In the genomic region with DNA sequence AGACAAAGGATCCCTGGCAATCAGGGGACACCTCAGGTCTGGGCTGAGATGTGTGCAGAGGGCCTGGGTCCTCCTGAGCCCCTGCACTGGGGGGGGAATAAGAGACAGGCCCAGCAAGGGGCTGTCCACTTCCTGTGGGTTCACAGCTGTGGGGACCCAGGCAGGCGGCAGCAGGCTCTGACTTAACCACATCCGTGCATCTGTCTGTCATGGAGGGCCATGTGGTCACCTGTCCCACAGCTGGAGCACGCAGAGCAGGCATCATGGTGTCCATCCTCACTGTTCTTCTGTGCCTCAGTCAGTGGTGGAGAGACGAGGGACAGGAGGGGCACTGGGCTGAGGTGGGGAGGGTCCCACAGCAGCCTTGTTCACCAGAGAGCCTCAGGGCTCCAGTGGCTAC, we compare ENCODE assay signal across 22 cellular contexts. TPM values are rescaled to one million over a fixed set of nuclear protein-coding genes. Genes with fewer than 3 reads are reported as not detected.
DNase-seq lines count a peak whose midpoint lies in the region; ATAC-seq and TF ChIP-seq lines count a peak whose summit lies in the region.
"Had no signal": no experiment of that assay in that cellular context is flagged by ENCODE, and none has a peak within 500 bp of the region (broad histone marks: within the 10 kb centered on the region; RNA-seq: fewer than 3 reads in every experiment).

No MANE protein-coding gene starts in this region.

- TF ChIP-seq CTCF in GM10266 (IDR thresholded peaks at IDR 0.05; ENCODE audit: control insufficient read depth, insufficient read depth, low read depth, missing control alignments) (no peak), lung (IDR thresholded peaks at IDR 0.05; ENCODE audit: control extremely low read depth, extremely low read depth) (no peak), adrenal gland (IDR thresholded peaks at IDR 0.05) (no peak)

- peak overlapping the region; percentile 27 to 90 (median 77) for H3K4me2 ChIP-seq in BLaER1 treated with 17β-estradiol and CSF1 and Interleukin-3, amounts not matched to agents 10 nM and 100 nM
- H3K4me2 ChIP-seq: PC-9 had no signal

- no peak for TF ChIP-seq POLR2A in adrenal gland (IDR thresholded peaks at IDR 0.05)

- H4K20me1 ChIP-seq in BLaER1 treated with 17β-estradiol and CSF1 and Interleukin-3, amounts not matched to agents 10 nM and 100 nM: no peaks in the 10 kb centered on the region

- no peaks in the 10 kb centered on the region for H3K36me3 ChIP-seq in BLaER1 treated with 17β-estradiol and CSF1 and Interleukin-3, amounts not matched to agents 10 nM and 100 nM
- no peaks in the 10 kb centered on the region for H3K36me3 ChIP-seq in lung (ENCODE audit: control insufficient read depth in 2 of 2, insufficient read depth in 2 of 2, low read length in 2 of 2)
- H3K36me3 ChIP-seq in adrenal gland (replicated peaks in 1 of 2): no peaks in the 10 kb centered on the region
- H3K36me3 ChIP-seq: esophagus squamous epithelium, WERI-Rb-1 had no signal

- H3K4me3 ChIP-seq in BLaER1 treated with 17β-estradiol and CSF1 and Interleukin-3, amounts not matched to agents 10 nM and 100 nM: no peak overlapping the region; a peak in 1 of 20 replicates
- H3K4me3 ChIP-seq in lung (no peak overlapping the region), adrenal gland (no peak overlapping the region)
- H3K4me3 ChIP-seq: esophagus squamous epithelium, PC-9 had no signal

- peaks cover 13 to 34% (median 30%) of the 10 kb centered on the region in 10 experiments for H3K4me1 ChIP-seq in BLaER1 treated with 17β-estradiol and CSF1 and Interleukin-3, amounts not matched to agents 10 nM and 100 nM
- no peaks in the 10 kb centered on the region for H3K4me1 ChIP-seq in lung (ENCODE audit: control insufficient read depth in 2 of 2, insufficient read depth in 2 of 2, low read length in 2 of 2)
- no peaks in the 10 kb centered on the region for H3K4me1 ChIP-seq in adrenal gland (replicated peaks in 1 of 2)
- H3K4me1 ChIP-seq: esophagus squamous epithelium had no signal

- H3K9me3 ChIP-seq in BLaER1 treated with 17β-estradiol and CSF1 and Interleukin-3, amounts not matched to agents 10 nM and 100 nM (replicated peaks in 1 of 11): 0 out of 22 replicates have a peak, but pooled peaks cover 0 to 3% (median 0%) of the 10 kb centered on the region in 11 experiments
- H3K9me3 ChIP-seq in lung (ENCODE audit: control insufficient read depth in 2 of 2, insufficient read depth in 1 of 2, low read length in 1 of 2) (peaks cover 0 to 1% of the 10 kb centered on the region in 2 donors), adrenal gland (replicated peaks in 1 of 3) (no peaks in the 10 kb centered on the region)
- H3K9me3 ChIP-seq: esophagus squamous epithelium had no signal

- 18 to 47% methylated on average over 4 of the region's 4 CpGs for WGBS in lung, 2 donors
- WGBS in adrenal gland, 4 donors: 54 to 65% (median 59%) methylated on average over 1 to 4 of the region's 4 CpGs

- intact Hi-C loops in adrenal gland (cut with DNase I): no loop called here

- no peaks in the 10 kb centered on the region for H3K27me3 ChIP-seq in BLaER1 treated with 17β-estradiol and CSF1 and Interleukin-3, amounts not matched to agents 10 nM and 100 nM
- no peaks in the 10 kb centered on the region for H3K27me3 ChIP-seq in lung (ENCODE audit: control insufficient read depth, insufficient read depth)
- H3K27me3 ChIP-seq in adrenal gland: no peaks in the 10 kb centered on the region

- ATAC-seq in lung (ENCODE audit: insufficient read depth, low FRiP score): no peak
- ATAC-seq in GM21360 (IDR thresholded peaks at IDR 0.05; ENCODE audit: unreplicated experiment): no peak
- ATAC-seq: left cardiac atrium had no signal

- DNase-seq in GM10266 (ENCODE audit: extremely low spot score): peak; percentile 32
- peak; percentile 67 for DNase-seq in RPMI8226
- peak; percentile 22 for DNase-seq in lung (ENCODE audit: low spot score)
- DNase-seq in activated CD4-positive, CD25-positive, alpha-beta regulatory T cell treated with anti-CD3 and anti-CD28 coated beads, Interleukin-2, amount 50 U/mL, for 72 hours: no peak
- DNase-seq in adrenal gland: no peak
- DNase-seq: central memory CD4-positive, alpha-beta T cell; DMS79; effector CD8-positive, alpha-beta T cell; esophagus squamous epithelium; left cardiac atrium; NCI-H1436; NCI-H69; PC-9; stimulated activated CD4-positive, alpha-beta T cell treated with anti-CD3 and anti-CD28 coated beads, Interleukin-4, amount 100 ng/mL, for 4 hours; WERI-Rb-1 had no signal

- H3K9ac ChIP-seq in BLaER1 treated with 17β-estradiol and CSF1 and Interleukin-3, amounts not matched to agents 10 nM and 100 nM: peak overlapping the region in 1 of 11 experiments; percentile 35; a peak in 2 of 22 replicates

- peak overlapping the region in 5 of 11 experiments; percentile 22 to 52 (median 30); a peak in 7 of 22 replicates for H3K27ac ChIP-seq in BLaER1 treated with 17β-estradiol and CSF1 and Interleukin-3, amounts not matched to agents 10 nM and 100 nM
- H3K27ac ChIP-seq in lung (ENCODE audit: low read depth in 1 of 2, low read length in 1 of 2): no peak overlapping the region
- no peak overlapping the region for H3K27ac ChIP-seq in adrenal gland
- H3K27ac ChIP-seq: esophagus squamous epithelium, PC-9, WERI-Rb-1 had no signal

RNA-seq across cellular contexts. Expression of a gene that starts 16.3 kb away (rescaled TPM):
- total RNA-seq in lung: not detected
- polyA plus RNA-seq in lung: not detected
- not detected for total RNA-seq in adrenal gland
- not detected for polyA plus RNA-seq in adrenal gland
- total RNA-seq: activated CD8-positive, alpha-beta memory T cell treated with anti-CD3 and anti-CD28 coated beads for 36 hours; CD8-positive, alpha-beta memory T cell; esophagus squamous epithelium; left cardiac atrium; LHCN-M2; PC-9; pulmonary artery endothelial cell; temporal lobe had no signal

RNA-seq across cellular contexts. Expression of a gene that starts 30.4 kb away (rescaled TPM):
- total RNA-seq in lung (under 1 TPM in 1 of 2 donors, not detected in 1; 0.15 TPM), adrenal gland (under 1 TPM in 1 of 8 donors, not detected in 7; 0.28 TPM)
- polyA plus RNA-seq in lung (under 1 TPM; 0.11 to 0.14 TPM), adrenal gland (under 1 TPM in 1 of 3 donors, not detected in 2; 0.24 TPM)
- total RNA-seq: esophagus squamous epithelium, left cardiac atrium, LHCN-M2, PC-9, pulmonary artery endothelial cell, temporal lobe had no signal

RNA-seq across cellular contexts. Expression of a gene that starts 45.1 kb away (rescaled TPM):
- 10 to 100 TPM in 1 of 2 donors, 1 to 10 TPM in 1; 8.0 to 29.3 TPM for total RNA-seq in lung
- polyA plus RNA-seq in lung: 100 to 1,000 TPM in 1 of 2 donors, 1 to 10 TPM in 1; 8.7 to 153 TPM
- 10 to 100 TPM in 6 of 8 donors, 1 to 10 TPM in 1, under 1 TPM in 1; 0.91 to 26.4 (median 11.1) TPM for total RNA-seq in adrenal gland
- 10 to 100 TPM in 1 of 3 donors, 1 to 10 TPM in 2; 2.5 to 12.1 (median 5.0) TPM for polyA plus RNA-seq in adrenal gland
- total RNA-seq: activated CD8-positive, alpha-beta memory T cell treated with anti-CD3 and anti-CD28 coated beads for 36 hours; LHCN-M2; PC-9; pulmonary artery endothelial cell had no signal
- polyA plus RNA-seq: CD8-positive, alpha-beta memory T cell had no signal

Comparison
In these comparisons a context has a peak if more than half of its experiments do, and no peak if none do; other contexts are left out.
1. DNase-seq: peak in GM10266 (single experiment), RPMI8226 (single experiment) and lung (single experiment); none in activated CD4-positive, CD25-positive, alpha-beta regulatory T cell treated with anti-CD3 and anti-CD28 coated beads, Interleukin-2, amount 50 U/mL, for 72 hours (single experiment) and adrenal gland (0 of 7).